10 cellular contexts compared by ENCODE assay signal in genomic region chr4:6992728-6993655, GRCh38. TPM values are rescaled to one million over a fixed set of nuclear protein-coding genes. Genes with fewer than 3 reads are reported as not detected.
DNase-seq lines count a peak whose midpoint lies in the region; ATAC-seq lines count a peak whose summit lies in the region.
"Had no signal": no experiment of that assay in that cellular context is flagged by ENCODE, and none has a peak within 500 bp of the region (broad histone marks: within the 10 kb centered on the region; RNA-seq: fewer than 3 reads in every experiment).

No MANE protein-coding gene starts in this region.

- H3K4me3 Mint-ChIP-seq in activated T-helper 17 cell treated with anti-CD3 and anti-CD28 coated beads, Interleukin-2, amount 50 U/mL, for 72 hours, result no peak overlapping the region
- peak overlapping the region; percentile 21 to 80 (median 50) for H3K4me3 Mint-ChIP-seq in naive B cell

- no peaks in the 10 kb centered on the region for H3K9me3 Mint-ChIP-seq in activated T-helper 17 cell treated with anti-CD3 and anti-CD28 coated beads, Interleukin-2, amount 50 U/mL, for 72 hours
- H3K9me3 Mint-ChIP-seq in naive B cell, result no peaks in the 10 kb centered on the region

- peak overlapping the region; percentile 71 for H3K27ac Mint-ChIP-seq in activated T-helper 17 cell treated with anti-CD3 and anti-CD28 coated beads, Interleukin-2, amount 50 U/mL, for 72 hours
- H3K27ac Mint-ChIP-seq in naive B cell, result peak overlapping the region; percentile 65 to 94 (median 83)

- H3K4me1 Mint-ChIP-seq in activated T-helper 17 cell treated with anti-CD3 and anti-CD28 coated beads, Interleukin-2, amount 50 U/mL, for 72 hours, result peaks cover 23% of the 10 kb centered on the region
- peaks cover 37 to 60% (median 49%) of the 10 kb centered on the region in 3 donors for H3K4me1 Mint-ChIP-seq in naive B cell

- peaks cover 60% of the 10 kb centered on the region for H3K36me3 Mint-ChIP-seq in activated T-helper 17 cell treated with anti-CD3 and anti-CD28 coated beads, Interleukin-2, amount 50 U/mL, for 72 hours (ENCODE audit: low read depth)
- peaks cover 0 to 11% of the 10 kb centered on the region in 2 donors for H3K36me3 Mint-ChIP-seq in naive B cell

- DNase-seq in COR-L47 (lab: John Stamatoyannopoulos, UW), result peak; percentile 15
- DNase-seq in naive B cell, result peak; percentile 29
- DNase-seq in hypothalamus (lab: John Stamatoyannopoulos, UW), result no peak
- DNase-seq: activated naive CD4-positive, alpha-beta T cell treated with Interleukin-2 at 50 U/mL for 16 hours; stimulated activated CD8-positive, alpha-beta memory T cell treated with anti-CD3 and anti-CD28 coated beads, Interleukin-4, amount 100 ng/mL, for 48 hours had no signal

- no peaks in the 10 kb centered on the region for H3K27me3 Mint-ChIP-seq in activated T-helper 17 cell treated with anti-CD3 and anti-CD28 coated beads, Interleukin-2, amount 50 U/mL, for 72 hours
- H3K27me3 Mint-ChIP-seq in naive B cell, result no peaks in the 10 kb centered on the region

- ATAC-seq in HG03280 (IDR thresholded peaks at IDR 0.05; ENCODE audit: unreplicated experiment) (peak; percentile 60), naive B cell (ENCODE audit: low read depth in 2 of 2) (peak; percentile 84 to 86), HG03175 (IDR thresholded peaks at IDR 0.05; ENCODE audit: unreplicated experiment) (no peak), GM18870 (IDR thresholded peaks at IDR 0.05; ENCODE audit: unreplicated experiment) (no peak), HG02759 (IDR thresholded peaks at IDR 0.05; ENCODE audit: unreplicated experiment) (no peak)
- ATAC-seq in activated T-helper 17 cell treated with anti-CD3 and anti-CD28 coated beads, Interleukin-2, amount 50 U/mL, for 72 hours (replicated peaks), result no peak

RNA-seq across cellular contexts. Expression of gene TADA2B, which starts 50.2 kb away (rescaled TPM):
- 10 to 100 TPM in 1 of 2 donors, 1 to 10 TPM in 1; 8.5 to 13.0 TPM for total RNA-seq in activated T-helper 17 cell treated with anti-CD3 and anti-CD28 coated beads, Interleukin-2, amount 50 U/mL, for 72 hours
- polyA plus RNA-seq in naive B cell (ENCODE audit: low read depth in 6 of 6), result 1 to 10 TPM; 4.2 to 6.3 (median 5.1) TPM

Comparison
In these comparisons a context has a peak if more than half of its experiments do, and no peak if none do; other contexts are left out.
1. DNase-seq: peak in COR-L47 (single experiment) and naive B cell (single experiment); none in hypothalamus (0 of 51).
2. ATAC-seq: peak in HG03280 (single experiment) and naive B cell (2 of 2); none in activated T-helper 17 cell treated with anti-CD3 and anti-CD28 coated beads, Interleukin-2, amount 50 U/mL, for 72 hours (single experiment), HG03175 (single experiment), GM18870 (single experiment) and HG02759 (single experiment).